In the genomic region with DNA sequence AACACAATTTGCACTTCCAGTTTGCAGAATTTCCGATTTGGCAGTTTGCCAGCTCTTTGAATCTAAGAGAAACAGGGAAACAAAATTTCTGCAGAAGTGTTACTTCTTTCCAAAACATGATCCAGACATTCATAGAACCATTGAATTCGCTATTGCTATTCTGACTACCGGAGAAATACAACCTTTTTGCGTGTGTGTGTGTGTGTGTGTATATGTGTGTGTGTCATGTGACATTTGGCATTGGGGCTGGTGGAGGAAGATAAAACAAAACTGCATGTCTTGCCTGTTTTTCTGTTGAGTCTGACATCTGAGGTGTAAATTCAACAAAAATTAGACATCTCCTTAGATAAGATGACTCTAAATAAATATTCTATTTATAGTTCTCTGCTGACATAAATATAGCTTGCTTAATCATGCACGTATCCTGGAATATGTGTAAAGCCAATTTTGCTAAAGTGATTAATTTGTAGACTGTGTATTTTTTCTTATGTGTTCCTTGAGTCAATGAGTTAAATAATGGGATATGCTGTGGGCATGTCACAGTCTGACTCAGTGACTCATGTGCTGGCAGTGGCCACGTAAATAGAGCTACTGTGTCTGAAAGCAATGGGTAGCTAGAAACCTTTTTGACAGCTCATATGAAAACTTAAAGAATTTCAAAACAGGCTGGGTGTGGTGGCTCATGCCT, we compare ENCODE assay signal across 8 cellular contexts.
DNase-seq lines count a peak whose midpoint lies in the region; ATAC-seq and TF ChIP-seq lines count a peak whose summit lies in the region.

No MANE protein-coding gene starts in this region.

- H3K9me3 ChIP-seq in Karpas-422 (ENCODE audit: low read length) = no peaks in the 10 kb centered on the region

- H3K4me1 Mint-ChIP-seq in endothelial cell (ENCODE audit: unreplicated experiment) = peaks cover 12% of the 10 kb centered on the region

- H3K27ac ChIP-seq in epithelial cell of prostate = peak overlapping the region; percentile 65
- H3K27ac ChIP-seq in Karpas-422 (ENCODE audit: low read length) = no peak overlapping the region

- H3K4me2 ChIP-seq in Karpas-422 (ENCODE audit: low read depth, low read length, poor library complexity, severe bottlenecking) = no peak overlapping the region

- peaks cover 4% of the 10 kb centered on the region for H3K27me3 Mint-ChIP-seq in endothelial cell (ENCODE audit: unreplicated experiment)

- ATAC-seq in HG02798 (IDR thresholded peaks at IDR 0.05; ENCODE audit: poor library complexity, unreplicated experiment) = peak; percentile 71

- DNase-seq in SKM-1 treated with dmso at 0.1 percent for 144 hours (lab: John Stamatoyannopoulos, UW; ENCODE audit: unreplicated experiment) = peak; percentile 49
- no peak for DNase-seq in SKM-1 (lab: John Stamatoyannopoulos, UW; ENCODE audit: unreplicated experiment)
- DNase-seq in OCI-M1 (lab: John Stamatoyannopoulos, UW) = peak; percentile 91
- DNase-seq in epithelial cell of prostate (ENCODE audit: low read depth, low spot score) = peak; percentile 98
- peak; percentile 53 for DNase-seq in skeletal muscle cell (ENCODE audit: low read depth)
- DNase-seq in Karpas-422 = no peak
- DNase-seq in endothelial cell (ENCODE audit: low spot score) = no peak

- no peaks in the 10 kb centered on the region for H4K20me1 ChIP-seq in Karpas-422 (ENCODE audit: insufficient read depth, low read depth, low read length)

- no peaks in the 10 kb centered on the region for H3K9me2 ChIP-seq in Karpas-422 (replicated peaks; ENCODE audit: insufficient read depth, low read length)

- H3K4me3 ChIP-seq in skeletal muscle cell (ENCODE audit: low read depth, low read length) (no peak overlapping the region), Karpas-422 (ENCODE audit: low read length) (no peak overlapping the region)

- no peak for TF ChIP-seq CTCF in endothelial cell (IDR thresholded peaks at IDR 0.05; ENCODE audit: unreplicated experiment)

- H3K27ac Mint-ChIP-seq in endothelial cell (ENCODE audit: unreplicated experiment) = no peak overlapping the region

- H3K4me3 Mint-ChIP-seq in endothelial cell (ENCODE audit: unreplicated experiment) = no peak overlapping the region

- H3K9me3 Mint-ChIP-seq in endothelial cell (ENCODE audit: unreplicated experiment) = no peaks in the 10 kb centered on the region

- no peaks in the 10 kb centered on the region for H3K79me2 ChIP-seq in Karpas-422 (ENCODE audit: low read length)

- no peaks in the 10 kb centered on the region for H3K4me1 ChIP-seq in Karpas-422 (ENCODE audit: low read length)

- H3K27me3 ChIP-seq in Karpas-422 (ENCODE audit: low read length) = no peaks in the 10 kb centered on the region

- no peaks in the 10 kb centered on the region for H3K36me3 Mint-ChIP-seq in endothelial cell (ENCODE audit: low read depth, unreplicated experiment)

- no peaks in the 10 kb centered on the region for H3K36me3 ChIP-seq in Karpas-422 (ENCODE audit: insufficient read depth, low read length)

- H2AFZ ChIP-seq in Karpas-422 (ENCODE audit: low read length) = no peak overlapping the region

- no peak overlapping the region for H3K9ac ChIP-seq in Karpas-422 (ENCODE audit: low read length)

Comparison
In these comparisons a context has a peak if more than half of its experiments do, and no peak if none do; other contexts are left out.
1. DNase-seq: peak in SKM-1 treated with dmso at 0.1 percent for 144 hours (single experiment), OCI-M1 (single experiment), epithelial cell of prostate (single experiment) and skeletal muscle cell (single experiment); none in SKM-1 (single experiment), Karpas-422 (single experiment) and endothelial cell (single experiment).